In genomic region chr10:36783400-36783799, GRCh38 we compare ENCODE assay signal across 27 cellular contexts.
"Had no signal": no experiment of that assay in that cellular context is flagged by ENCODE, and none has a peak within 500 bp of the region (broad histone marks: within the 10 kb centered on the region; RNA-seq: fewer than 3 reads in every experiment).

No MANE protein-coding gene starts in this region.

- H3K4me3 Mint-ChIP-seq: naive thymus-derived CD4-positive, alpha-beta T cell; natural killer cell; nephron; neural progenitor cell; stimulated activated effector memory CD8-positive, alpha-beta T cell treated with anti-CD3 and anti-CD28 coated beads, Interleukin-12 subunit alpha, Interleukin-12 subunit beta, amount 100 ng/mL, for 72 hours; stimulated activated naive B cell treated with anti-CD40 and anti-IgM and Interleukin-4, amounts not matched to agents 10 μg/mL and 1 μg/mL and 100 μg/mL, for 72 hours; stimulated activated naive CD8-positive, alpha-beta T cell treated with anti-CD3 and anti-CD28 coated beads, Interleukin-15, Interleukin-2, amounts not matched to agents 100 ng/mL and 50 ng/mL, for 24 hours had no signal

- H3K27me3 Mint-ChIP-seq: naive thymus-derived CD4-positive, alpha-beta T cell; progenitor cell of endocrine pancreas; stimulated activated naive B cell treated with anti-CD40 and anti-IgM and Interleukin-4, amounts not matched to agents 10 μg/mL and 1 μg/mL and 100 μg/mL, for 72 hours; stimulated activated naive CD8-positive, alpha-beta T cell treated with anti-CD3 and anti-CD28 coated beads, Interleukin-15, Interleukin-2, amounts not matched to agents 100 ng/mL and 50 ng/mL, for 24 hours had no signal

- H3K4me3 ChIP-seq: neural progenitor cell, right atrium auricular region, right lobe of liver, skin epidermis, stomach, thoracic aorta, thyroid gland, tibial nerve, upper lobe of left lung, vagina had no signal

- DNase-seq: naive thymus-derived CD4-positive, alpha-beta T cell; natural killer cell; occipital lobe; posterior cingulate gyrus; retina; right lobe of liver; stimulated activated CD4-positive, alpha-beta T cell treated with anti-CD3 and anti-CD28 coated beads, Interleukin-15, amount 100 ng/mL, for 24 hours; stimulated activated CD4-positive, alpha-beta T cell treated with anti-CD3 and anti-CD28 coated beads, Interleukin-2, amount 100 ng/mL, for 24 hours; stimulated activated CD4-positive, alpha-beta T cell treated with anti-CD3 and anti-CD28 coated beads, Interleukin-2, amount 100 ng/mL, for 48 hours; stimulated activated CD4-positive, alpha-beta T cell treated with anti-CD3 and anti-CD28 coated beads, Interleukin-4, amount 100 ng/mL, for 24 hours; stimulated activated naive B cell treated with anti-CD40 and anti-IgM and Interleukin-4, amounts not matched to agents 10 μg/mL and 1 μg/mL and 100 μg/mL, for 72 hours; stimulated activated naive CD4-positive, alpha-beta T cell treated with Interleukin-2 at 50 U/mL for 16 hours; stomach; thyroid gland; trophoblast cell had no signal

- H3K9me3 Mint-ChIP-seq: natural killer cell; nephron; neural progenitor cell; stimulated activated effector memory CD8-positive, alpha-beta T cell treated with anti-CD3 and anti-CD28 coated beads, Interleukin-12 subunit alpha, Interleukin-12 subunit beta, amount 100 ng/mL, for 72 hours; stimulated activated naive B cell treated with anti-CD40 and anti-IgM and Interleukin-4, amounts not matched to agents 10 μg/mL and 1 μg/mL and 100 μg/mL, for 72 hours had no signal

- H3K27ac ChIP-seq: neural progenitor cell, parathyroid adenoma, right atrium auricular region, right lobe of liver, skin epidermis, stomach, thoracic aorta, thyroid gland, tibial nerve, upper lobe of left lung, vagina had no signal

- H3K9ac ChIP-seq: neural progenitor cell, parathyroid adenoma had no signal

- H3K4me2 ChIP-seq: neural progenitor cell had no signal

- H3K4me1 Mint-ChIP-seq: naive thymus-derived CD4-positive, alpha-beta T cell; natural killer cell; neural progenitor cell; stimulated activated effector memory CD8-positive, alpha-beta T cell treated with anti-CD3 and anti-CD28 coated beads, Interleukin-12 subunit alpha, Interleukin-12 subunit beta, amount 100 ng/mL, for 72 hours; stimulated activated naive B cell treated with anti-CD40 and anti-IgM and Interleukin-4, amounts not matched to agents 10 μg/mL and 1 μg/mL and 100 μg/mL, for 72 hours had no signal

- H3K4me1 ChIP-seq: neural progenitor cell, parathyroid adenoma, right atrium auricular region, right lobe of liver, thyroid gland, upper lobe of left lung, vagina had no signal

- H3K9me3 ChIP-seq: right atrium auricular region, right lobe of liver, stomach, thoracic aorta, thyroid gland, tibial nerve, upper lobe of left lung, vagina had no signal

- H3K27me3 ChIP-seq: neural progenitor cell, right atrium auricular region, right lobe of liver, thyroid gland, tibial nerve, upper lobe of left lung, vagina had no signal

- H3K27ac Mint-ChIP-seq: naive thymus-derived CD4-positive, alpha-beta T cell; natural killer cell; nephron; neural progenitor cell; progenitor cell of endocrine pancreas; stimulated activated effector memory CD8-positive, alpha-beta T cell treated with anti-CD3 and anti-CD28 coated beads, Interleukin-12 subunit alpha, Interleukin-12 subunit beta, amount 100 ng/mL, for 72 hours; stimulated activated naive B cell treated with anti-CD40 and anti-IgM and Interleukin-4, amounts not matched to agents 10 μg/mL and 1 μg/mL and 100 μg/mL, for 72 hours; stimulated activated naive CD8-positive, alpha-beta T cell treated with anti-CD3 and anti-CD28 coated beads, Interleukin-15, Interleukin-2, amounts not matched to agents 100 ng/mL and 50 ng/mL, for 24 hours had no signal

- H3K36me3 Mint-ChIP-seq: naive thymus-derived CD4-positive, alpha-beta T cell; natural killer cell; neural progenitor cell; stimulated activated effector memory CD8-positive, alpha-beta T cell treated with anti-CD3 and anti-CD28 coated beads, Interleukin-12 subunit alpha, Interleukin-12 subunit beta, amount 100 ng/mL, for 72 hours; stimulated activated naive B cell treated with anti-CD40 and anti-IgM and Interleukin-4, amounts not matched to agents 10 μg/mL and 1 μg/mL and 100 μg/mL, for 72 hours had no signal

- H2AFZ ChIP-seq: neural progenitor cell, parathyroid adenoma had no signal

- H3K36me3 ChIP-seq: neural progenitor cell, right atrium auricular region, right lobe of liver, stomach, thoracic aorta, thyroid gland, tibial nerve, upper lobe of left lung, vagina had no signal

- ATAC-seq: naive thymus-derived CD4-positive, alpha-beta T cell; natural killer cell; right lobe of liver; stimulated activated effector memory CD8-positive, alpha-beta T cell treated with anti-CD3 and anti-CD28 coated beads, Interleukin-12 subunit alpha, Interleukin-12 subunit beta, amount 100 ng/mL, for 72 hours; stimulated activated naive B cell treated with anti-CD40 and anti-IgM and Interleukin-4, amounts not matched to agents 10 μg/mL and 1 μg/mL and 100 μg/mL, for 72 hours had no signal

- H3K79me2 ChIP-seq: parathyroid adenoma had no signal
